11 cellular contexts compared by ENCODE assay signal in the genomic region with DNA sequence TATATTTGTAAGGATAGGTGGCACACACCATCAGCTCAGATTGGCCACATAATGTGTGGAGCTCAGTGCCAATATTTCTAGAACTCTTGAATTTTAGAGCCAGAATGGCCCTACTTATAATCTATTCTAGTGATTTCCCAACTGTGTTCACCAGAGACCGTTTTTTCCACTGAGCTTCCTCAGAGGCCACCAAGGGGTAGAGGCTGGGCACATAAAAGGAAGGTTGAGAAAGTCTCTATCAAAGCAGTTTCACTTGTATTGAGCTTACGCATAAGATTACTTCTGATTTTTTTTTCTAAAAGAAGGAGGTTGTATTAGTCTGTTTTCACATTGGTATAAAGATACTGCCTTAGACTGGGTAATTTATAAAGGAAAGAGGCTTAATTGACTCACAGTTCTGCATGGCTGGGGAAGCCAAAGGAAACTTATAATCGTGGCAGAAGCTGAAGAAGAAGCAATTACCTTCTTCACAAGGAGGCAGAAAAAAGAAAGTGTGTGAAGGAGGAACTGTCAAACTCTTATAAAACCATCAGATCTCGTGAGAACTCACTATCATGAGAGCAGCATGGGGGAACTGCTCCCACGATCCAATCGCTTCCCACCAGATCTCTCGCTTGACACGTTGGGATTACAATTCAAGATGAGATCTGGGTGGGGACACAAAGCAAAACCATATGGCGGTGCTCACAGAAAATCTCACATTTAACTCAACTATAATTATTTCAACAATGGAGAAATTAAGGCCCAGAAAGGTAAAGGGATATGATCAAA. TPM values are rescaled to one million over a fixed set of nuclear protein-coding genes. Genes with fewer than 3 reads are reported as not detected.
A peak's percentile ranks its signal among the peaks of the same experiment; 100 is the strongest.
DNase-seq lines count a peak whose midpoint lies in the region; ATAC-seq lines count a peak whose summit lies in the region.
"Had no signal": no experiment of that assay in that cellular context is flagged by ENCODE, and none has a peak within 500 bp of the region (broad histone marks: within the 10 kb centered on the region; RNA-seq: fewer than 3 reads in every experiment).

No MANE protein-coding gene starts in this region.

- CTCF ChIA-PET in naive thymus-derived CD4-positive, alpha-beta T cell (lab: Charles Lee) = no interaction called here

- DNase-seq in Caki2 (ENCODE audit: low read depth) (peak; percentile 64), NCI-H2227 treated with DMSO at 0.1 percent for 48 hours (lab: John Stamatoyannopoulos, UW) (peak; percentile 23), dermis blood vessel endothelial cell (peak; percentile 37), AG20443 (ENCODE audit: low spot score) (no peak)
- DNase-seq in naive thymus-derived CD4-positive, alpha-beta T cell = no peak
- DNase-seq in effector CD4-positive, alpha-beta T cell = no peak
- DNase-seq: activated naive CD8-positive, alpha-beta T cell treated with anti-CD3 and anti-CD28 coated beads, Interleukin-2, amount 10 ng/mL, durations not matched to agents 7 days and 5 days; NCI-H1694 had no signal

- H3K36me3 ChIP-seq in naive thymus-derived CD4-positive, alpha-beta T cell (ENCODE audit: control insufficient read depth in 2 of 3, insufficient read depth in 3 of 3, low read length in 3 of 3) = no peaks in the 10 kb centered on the region

- H3K27me3 ChIP-seq in naive thymus-derived CD4-positive, alpha-beta T cell (ENCODE audit: control insufficient read depth in 2 of 2, insufficient read depth in 2 of 2, low read length in 2 of 2) = no peaks in the 10 kb centered on the region
- H3K27me3 ChIP-seq: hepatocyte had no signal

- H3K4me3 ChIP-seq in naive thymus-derived CD4-positive, alpha-beta T cell (ENCODE audit: low read length) = no peak overlapping the region
- H3K4me3 ChIP-seq: hepatocyte had no signal

- in situ Hi-C loops in Caki2 (cut with HindIII; ENCODE audit: low pct_unique_long_range_greater_than_20kb, low sequenced_read_pairs) = no loop called here

- ATAC-seq in naive thymus-derived CD4-positive, alpha-beta T cell = peak; percentile 39
- ATAC-seq in HG03565 (IDR thresholded peaks at IDR 0.05; ENCODE audit: unreplicated experiment) (no peak), GM21737 (IDR thresholded peaks at IDR 0.05; ENCODE audit: unreplicated experiment) (no peak)

- H3K4me1 ChIP-seq in naive thymus-derived CD4-positive, alpha-beta T cell (ENCODE audit: control insufficient read depth in 2 of 2, insufficient read depth in 2 of 2, low read length in 2 of 2) = no peaks in the 10 kb centered on the region

- peaks cover 4 to 27% (median 8%) of the 10 kb centered on the region in 5 donors for H3K27me3 Mint-ChIP-seq in naive thymus-derived CD4-positive, alpha-beta T cell
- H3K27me3 Mint-ChIP-seq: activated naive CD8-positive, alpha-beta T cell treated with anti-CD3 and anti-CD28 coated beads, Interleukin-2, amount 10 ng/mL, durations not matched to agents 7 days and 5 days had no signal

- intact Hi-C loops in naive thymus-derived CD4-positive, alpha-beta T cell (cut with micrococcal nuclease) = no loop called here

- no peak overlapping the region for H3K27ac Mint-ChIP-seq in naive thymus-derived CD4-positive, alpha-beta T cell
- H3K27ac Mint-ChIP-seq: activated naive CD8-positive, alpha-beta T cell treated with anti-CD3 and anti-CD28 coated beads, Interleukin-2, amount 10 ng/mL, durations not matched to agents 7 days and 5 days had no signal

- no peak overlapping the region for H3K27ac ChIP-seq in naive thymus-derived CD4-positive, alpha-beta T cell (ENCODE audit: low read depth, low read length)

- H3K4me1 Mint-ChIP-seq in naive thymus-derived CD4-positive, alpha-beta T cell = peaks cover 0 to 5% (median 0%) of the 10 kb centered on the region in 7 donors
- H3K4me1 Mint-ChIP-seq: activated naive CD8-positive, alpha-beta T cell treated with anti-CD3 and anti-CD28 coated beads, Interleukin-2, amount 10 ng/mL, durations not matched to agents 7 days and 5 days had no signal

- H3K9me3 Mint-ChIP-seq in naive thymus-derived CD4-positive, alpha-beta T cell = peaks cover 0 to 6% (median 2%) of the 10 kb centered on the region in 11 donors
- H3K9me3 Mint-ChIP-seq: activated naive CD8-positive, alpha-beta T cell treated with anti-CD3 and anti-CD28 coated beads, Interleukin-2, amount 10 ng/mL, durations not matched to agents 7 days and 5 days had no signal

- POLR2A ChIA-PET in naive thymus-derived CD4-positive, alpha-beta T cell (lab: Charles Lee) = no interaction called here

- H3K4me3 Mint-ChIP-seq in naive thymus-derived CD4-positive, alpha-beta T cell = no peak overlapping the region
- H3K4me3 Mint-ChIP-seq: activated naive CD8-positive, alpha-beta T cell treated with anti-CD3 and anti-CD28 coated beads, Interleukin-2, amount 10 ng/mL, durations not matched to agents 7 days and 5 days had no signal

- H3K36me3 Mint-ChIP-seq in naive thymus-derived CD4-positive, alpha-beta T cell = no peaks in the 10 kb centered on the region
- H3K36me3 Mint-ChIP-seq: activated naive CD8-positive, alpha-beta T cell treated with anti-CD3 and anti-CD28 coated beads, Interleukin-2, amount 10 ng/mL, durations not matched to agents 7 days and 5 days had no signal

- H3K9me3 ChIP-seq in naive thymus-derived CD4-positive, alpha-beta T cell (ENCODE audit: control insufficient read depth in 2 of 3, low read length in 3 of 3) = no peaks in the 10 kb centered on the region

RNA-seq across cellular contexts. Expression of a gene that starts 27.3 kb away (rescaled TPM):
- total RNA-seq in Caki2 (2014; rRNA removed; shearing (Covaris generic); ENCODE audit: low replicate concordance) = 186 and 226 TPM in 2 replicates
- total RNA-seq in dermis blood vessel endothelial cell = 37.1 and 50.0 TPM in 2 replicates
- 1 to 10 TPM in 1 of 5 experiments, under 1 TPM in 2, not detected in 2; 0.08 to 1.2 (median 0.11) TPM for total RNA-seq in naive thymus-derived CD4-positive, alpha-beta T cell
- polyA plus RNA-seq in naive thymus-derived CD4-positive, alpha-beta T cell = not detected
- total RNA-seq: activated naive CD8-positive, alpha-beta T cell treated with anti-CD3 and anti-CD28 coated beads, Interleukin-2, amount 10 ng/mL, durations not matched to agents 7 days and 5 days had no signal

Comparison
In these comparisons a context has a peak if more than half of its experiments do, and no peak if none do; other contexts are left out.
1. DNase-seq: peak in Caki2 (single experiment), NCI-H2227 treated with DMSO at 0.1 percent for 48 hours (single experiment) and dermis blood vessel endothelial cell (single experiment); none in naive thymus-derived CD4-positive, alpha-beta T cell (0 of 9), effector CD4-positive, alpha-beta T cell (single experiment) and AG20443 (single experiment).
2. RNA of a gene that starts 27.3 kb away (total RNA-seq): 186 to 226 TPM in Caki2 and 37.1 to 50.0 TPM in dermis blood vessel endothelial cell; 0.08 to 1.2 TPM in naive thymus-derived CD4-positive, alpha-beta T cell; every median in the first group is over 10 times any median in the second.